7 cellular contexts compared by ENCODE assay signal in the genomic region with DNA sequence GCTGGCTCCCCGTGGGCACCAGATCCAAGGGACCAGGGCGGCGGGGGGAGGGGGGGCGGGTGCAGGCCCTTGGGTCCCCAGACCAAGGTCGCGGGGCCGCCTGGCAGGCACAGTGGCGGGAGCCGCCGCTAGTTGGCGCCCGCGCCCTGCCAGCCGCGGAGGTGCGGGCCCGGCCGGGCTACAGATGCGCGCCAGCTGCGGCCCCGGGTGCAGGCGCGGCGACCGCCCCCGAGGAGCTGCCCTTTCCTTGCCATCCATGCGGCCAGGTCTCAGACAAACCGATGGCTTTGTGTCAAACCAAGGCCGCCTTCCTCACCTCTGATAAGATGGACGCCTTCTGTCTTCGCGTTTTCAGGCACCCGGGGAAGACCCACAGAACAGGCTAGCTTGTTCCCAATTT. TPM values are rescaled to one million over a fixed set of nuclear protein-coding genes. Genes with fewer than 3 reads are reported as not detected.
DNase-seq lines count a peak whose midpoint lies in the region; ATAC-seq and TF ChIP-seq lines count a peak whose summit lies in the region.

No MANE protein-coding gene starts in this region.

- DNase-seq in NCI-H774 (lab: John Stamatoyannopoulos, UW) (peak; percentile 2), activated T-helper 1 cell treated with Interleukin-2 at 50 U/mL for 16 hours (ENCODE audit: low read depth) (peak; percentile 55), head of caudate nucleus (peak in 33 of 42 donors; percentile 14 to 78 (median 45)), sciatic nerve (ENCODE audit: low spot score) (no peak), NCI-H2107 treated with DMSO at 0.1 percent for 48 hours (lab: John Stamatoyannopoulos, UW; ENCODE audit: unreplicated experiment) (no peak)

- ATAC-seq in sciatic nerve, result peak; percentile 54
- ATAC-seq in GM21619 (IDR thresholded peaks at IDR 0.05; ENCODE audit: unreplicated experiment), result no peak

- peak; percentile 17 for TF ChIP-seq POLR2A in GM18526 (IDR thresholded peaks at IDR 0.05; ENCODE audit: extremely low read depth, insufficient read length)

- intact Hi-C loops in head of caudate nucleus (cut with DNase I), result loop anchor here (10.0 kb wide), 2 partner anchors 173 to 273 kb away; no protein-coding TSS in a partner anchor
- intact Hi-C loops in sciatic nerve (cut with DNase I), result loop anchor here (5.0 to 10.0 kb wide), 2 partner anchors 273 to 1270 kb away; no protein-coding TSS in a partner anchor

RNA-seq across cellular contexts. Expression of gene RUNX3, which starts 2.2 kb away (rescaled TPM):
- 2.0 TPM for total RNA-seq in sciatic nerve

Comparison
In these comparisons a context has a peak if more than half of its experiments do, and no peak if none do; other contexts are left out.
1. DNase-seq: peak in NCI-H774 (single experiment), activated T-helper 1 cell treated with Interleukin-2 at 50 U/mL for 16 hours (single experiment) and head of caudate nucleus (33 of 42); none in sciatic nerve (single experiment) and NCI-H2107 treated with DMSO at 0.1 percent for 48 hours (single experiment).